ENCODE assay signal across 8 cellular contexts in the genomic region with DNA sequence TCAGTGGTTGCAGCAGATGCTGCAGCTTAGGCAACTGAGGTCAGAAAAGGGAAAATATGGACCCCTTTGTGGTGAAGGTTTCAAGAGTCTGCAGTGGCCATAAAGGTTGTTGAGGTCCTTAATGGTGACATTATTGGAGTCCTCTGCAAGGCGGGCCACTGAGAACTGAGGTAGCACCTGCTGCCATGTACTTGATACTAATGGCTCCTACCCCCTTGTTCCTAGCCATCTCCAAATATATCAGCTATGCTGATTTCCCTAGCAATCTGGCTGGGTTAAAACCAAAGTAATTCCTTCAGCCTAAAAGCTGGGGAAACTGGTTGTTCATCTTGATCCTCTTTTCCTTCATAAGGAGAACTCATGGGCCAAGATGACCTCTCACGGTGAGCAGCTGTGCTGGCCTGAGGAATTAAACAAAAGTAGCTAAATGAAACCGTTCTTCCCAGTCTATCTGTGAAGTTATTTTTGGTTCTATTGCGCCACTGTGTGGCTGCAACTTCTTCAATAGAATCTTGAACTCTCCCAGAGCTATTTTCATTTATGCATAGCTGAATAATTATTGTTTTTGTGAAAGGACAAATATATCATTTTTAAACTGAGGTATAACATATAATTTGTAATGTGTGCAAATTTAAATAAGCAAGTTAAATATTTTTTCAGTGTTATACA.
DNase-seq lines count a peak whose midpoint lies in the region; ATAC-seq and TF ChIP-seq lines count a peak whose summit lies in the region.

No MANE protein-coding gene starts in this region.

- no peaks in the 10 kb centered on the region for H3K27me3 Mint-ChIP-seq in progenitor cell of endocrine pancreas

- TF ChIP-seq CTCF in right atrium auricular region (IDR thresholded peaks at IDR 0.05) (peak in 1 of 2 donors; percentile 66), RWPE2 (IDR thresholded peaks at IDR 0.05; ENCODE audit: poor library complexity, severe bottlenecking) (peak; percentile 72), progenitor cell of endocrine pancreas (IDR thresholded peaks at IDR 0.05; ENCODE audit: unreplicated experiment) (peak; percentile 54)

- intact Hi-C loops in Right ventricle myocardium superior (cut with DNase I) = loop anchor here (10.0 kb wide), 1 partner anchor 262 kb away; no protein-coding TSS in a partner anchor

- H3K4me1 ChIP-seq in right atrium auricular region = peaks cover 0 to 4% of the 10 kb centered on the region in 2 donors
- H3K4me1 ChIP-seq in RWPE2 (ENCODE audit: insufficient read depth, poor library complexity, severe bottlenecking) = no peaks in the 10 kb centered on the region

- peaks cover 7% of the 10 kb centered on the region for H3K4me1 Mint-ChIP-seq in progenitor cell of endocrine pancreas (ENCODE audit: low read depth)

- H3K9me3 ChIP-seq in right atrium auricular region (no peaks in the 10 kb centered on the region), RWPE2 (ENCODE audit: severe bottlenecking) (no peaks in the 10 kb centered on the region)

- H3K9me3 Mint-ChIP-seq in progenitor cell of endocrine pancreas (ENCODE audit: low read depth) = peaks cover 8% of the 10 kb centered on the region

- ATAC-seq in Right ventricle myocardium superior (ENCODE audit: poor library complexity) = peak; percentile 75
- peak; percentile 66 for ATAC-seq in RWPE2 (ENCODE audit: low read depth)
- ATAC-seq in GM19397 (IDR thresholded peaks at IDR 0.05; ENCODE audit: unreplicated experiment) = no peak

- H3K27me3 ChIP-seq in right atrium auricular region = no peaks in the 10 kb centered on the region
- no peaks in the 10 kb centered on the region for H3K27me3 ChIP-seq in RWPE2 (ENCODE audit: insufficient read depth, poor library complexity, severe bottlenecking)

- no peak overlapping the region for H3K27ac ChIP-seq in right atrium auricular region
- H3K27ac ChIP-seq in RWPE2 (ENCODE audit: poor library complexity, severe bottlenecking) = no peak overlapping the region

- no peak overlapping the region for H3K27ac Mint-ChIP-seq in progenitor cell of endocrine pancreas

- DNase-seq in Right ventricle myocardium superior = peak; percentile 45
- DNase-seq in right atrium auricular region (ENCODE audit: low spot score) = no peak
- DNase-seq in RWPE2 (ENCODE audit: low spot score) = no peak
- DNase-seq in fibroblast of peridontal ligament (ENCODE audit: extremely low read depth) = peak; percentile 92
- no peak for DNase-seq in progenitor cell of endocrine pancreas (ENCODE audit: low spot score, unreplicated experiment)
- no peak for DNase-seq in NCI-H345 (lab: John Stamatoyannopoulos, UW)
- DNase-seq in effector CD4-positive, alpha-beta T cell = no peak

- H3K36me3 Mint-ChIP-seq in progenitor cell of endocrine pancreas (ENCODE audit: insufficient read depth) = no peaks in the 10 kb centered on the region

- H3K4me3 Mint-ChIP-seq in progenitor cell of endocrine pancreas (ENCODE audit: low read depth) = no peak overlapping the region

- no peak overlapping the region for H3K4me3 ChIP-seq in right atrium auricular region
- no peak overlapping the region for H3K4me3 ChIP-seq in RWPE2 (ENCODE audit: severe bottlenecking)

- H3K36me3 ChIP-seq in right atrium auricular region (no peaks in the 10 kb centered on the region), RWPE2 (ENCODE audit: low read depth) (no peaks in the 10 kb centered on the region)

Comparison
In these comparisons a context has a peak if more than half of its experiments do, and no peak if none do; other contexts are left out.
1. DNase-seq: peak in Right ventricle myocardium superior (single experiment) and fibroblast of peridontal ligament (single experiment); none in right atrium auricular region (single experiment), RWPE2 (single experiment), progenitor cell of endocrine pancreas (single experiment), NCI-H345 (single experiment) and effector CD4-positive, alpha-beta T cell (single experiment).